In genomic region chr16:27547134-27547533, GRCh38 we compare ENCODE assay signal across 1 cellular context.
A peak's percentile ranks its signal among the peaks of the same experiment; 100 is the strongest.
TF ChIP-seq lines count a peak whose summit lies in the region.

No MANE protein-coding gene starts in this region.

TF ChIP-seq in K562, 482 proteins besides CTCF, POLR2A, EP300 and RAD21 (continued from another document and continues in another):
- TF ChIP-seq ARID1B (IDR thresholded peaks at IDR 0.05) (peak; percentile 86), ZBTB7A (IDR thresholded peaks at IDR 0.05; ENCODE audit: borderline replicate concordance, control insufficient read depth, low read depth, low read length) (0 out of 2 replicates have a peak, but pooled peaks have one; percentile 16), JUN (IDR thresholded peaks at IDR 0.05; ENCODE audit: borderline replicate concordance, low read depth, low read length) (peak; percentile 80; the same call in 1 of the 2 replicates), JUN (CRISPR knock-in tag; IDR thresholded peaks at IDR 0.05; ENCODE audit: borderline replicate concordance) (no peak), ZKSCAN1 (IDR thresholded peaks at IDR 0.05; ENCODE audit: low read depth, low read length) (peak; percentile 47; the same call in 1 of the 2 replicates), ZNF280B (CRISPR knock-in tag; IDR thresholded peaks at IDR 0.05) (no peak), GTF3C2 (IDR thresholded peaks at IDR 0.05; ENCODE audit: borderline replicate concordance, extremely low read depth, insufficient read length) (no peak), TCF3 (CRISPR knock-in tag; IDR thresholded peaks at IDR 0.05) (peak; percentile 75), MGA (IDR thresholded peaks at IDR 0.05) (no peak), CGGBP1 (CRISPR knock-in tag; IDR thresholded peaks at IDR 0.05) (no peak), POLR2AphosphoS5 (IDR thresholded peaks at IDR 0.05; ENCODE audit: control insufficient read depth, insufficient read depth, low read depth, low read length) (peak; percentile 71; the same call in 1 of the 2 replicates), TAL1 (IDR thresholded peaks at IDR 0.05) (peak; percentile 65), TBL1XR1 (IDR thresholded peaks at IDR 0.05; ENCODE audit: low read length in 2 of 2) (peak in 1 of 2 experiments; percentile 78; a peak in 2 of 4 replicates), SMAD4 (CRISPR knock-in tag; conservative IDR thresholded peaks at IDR 0.05) (peak; percentile 79), FOS (IDR thresholded peaks at IDR 0.05; ENCODE audit: extremely low read depth, insufficient read length) (peak; percentile 48), DACH1 (IDR thresholded peaks at IDR 0.05; ENCODE audit: partially characterized antibody) (peak; percentile 98), TFAP4 (CRISPR knock-in tag; IDR thresholded peaks at IDR 0.05; ENCODE audit: borderline replicate concordance) (peak; percentile 99), BHLHE40 (IDR thresholded peaks at IDR 0.05; ENCODE audit: low read length) (0 out of 2 replicates have a peak, but pooled peaks have one; percentile 39), BMI1 (IDR thresholded peaks at IDR 0.05; ENCODE audit: low read length) (no peak), TAF7 (tag; IDR thresholded peaks at IDR 0.05) (no peak), FOXJ2 (tag; IDR thresholded peaks at IDR 0.05) (0 out of 2 replicates have a peak, but pooled peaks have one; percentile 52), TEAD4 (IDR thresholded peaks at IDR 0.05; ENCODE audit: low read length) (peak; percentile 74), TEAD4 (CRISPR knock-in tag; IDR thresholded peaks at IDR 0.05; ENCODE audit: borderline replicate concordance) (no peak), E2F5 (CRISPR knock-in tag; IDR thresholded peaks at IDR 0.05) (no peak), USF1 (CRISPR knock-in tag; IDR thresholded peaks at IDR 0.05) (peak; percentile 53), ETS1 (conservative IDR thresholded peaks at IDR 0.05; ENCODE audit: control insufficient read depth, low read depth, low read length) (0 out of 2 replicates have a peak, but pooled peaks have one; percentile 46), NKRF (IDR thresholded peaks at IDR 0.05; ENCODE audit: borderline replicate concordance) (peak; percentile 62; the same call in 1 of the 2 replicates), ZNF444 (CRISPR knock-in tag; IDR thresholded peaks at IDR 0.05) (no peak), SOX6 (IDR thresholded peaks at IDR 0.05) (peak; percentile 28; the same call in 1 of the 2 replicates), NRF1 (conservative IDR thresholded peaks at IDR 0.05 in 1 of 2, IDR thresholded peaks at IDR 0.05 in 1 of 2) (0 out of 4 replicates have a peak, but pooled peaks of 1 of the 2 experiments have one; percentile 21), ZNF778 (CRISPR knock-in tag; IDR thresholded peaks at IDR 0.05) (no peak), KAT2B (IDR thresholded peaks at IDR 0.05; ENCODE audit: low read depth, low read length) (no peak), TAF9B (IDR thresholded peaks at IDR 0.05; ENCODE audit: partially characterized antibody) (peak; percentile 96)
